Comparison of ENCODE assay signal across 21 cellular contexts in genomic region chr1:39116116-39116607, GRCh38.
DNase-seq lines count a peak whose midpoint lies in the region; ATAC-seq and TF ChIP-seq lines count a peak whose summit lies in the region.
"Had no signal": no experiment of that assay in that cellular context is flagged by ENCODE, and none has a peak within 500 bp of the region (broad histone marks: within the 10 kb centered on the region; RNA-seq: fewer than 3 reads in every experiment).

No MANE protein-coding gene starts in this region.

- no peaks in the 10 kb centered on the region for H3K36me3 ChIP-seq in sigmoid colon
- H3K36me3 ChIP-seq: left ventricle myocardium inferior, WERI-Rb-1 had no signal

- ATAC-seq in left colon (peak; percentile 7), GM21528 (IDR thresholded peaks at IDR 0.05; ENCODE audit: low FRiP score, unreplicated experiment) (no peak)

- peaks cover 0 to 75% (median 68%) of the 10 kb centered on the region in 4 donors for H3K4me1 ChIP-seq in sigmoid colon

- H3K9me3 ChIP-seq in sigmoid colon = no peaks in the 10 kb centered on the region
- H3K9me3 ChIP-seq: left ventricle myocardium inferior had no signal

- no peak for TF ChIP-seq POLR2A in sigmoid colon (IDR thresholded peaks at IDR 0.05)

- WGBS in sigmoid colon, 2 donors = 43 to 69% methylated on average over 3 of the region's 3 CpGs

- DNase-seq in GDM1 (lab: John Stamatoyannopoulos, UW) (peak; percentile 22), left colon (no peak), sigmoid colon (no peak), globus pallidus (ENCODE audit: low spot score) (no peak), posterior cingulate gyrus (no peak)
- DNase-seq in stimulated activated CD4-positive, alpha-beta T cell treated with anti-CD3 and anti-CD28 coated beads, Interleukin-15, amount 100 ng/mL, for 24 hours = no peak
- DNase-seq: activated CD4-positive, alpha-beta T cell treated with anti-CD3 and anti-CD28 coated beads, Interleukin-2, amount 50 U/mL, for 4 hours; activated CD8-positive, alpha-beta memory T cell treated with anti-CD3 and anti-CD28 coated beads, Interleukin-2, amount 50 U/mL, for 4 hours; activated naive CD8-positive, alpha-beta T cell treated with anti-CD3 and anti-CD28 coated beads, Interleukin-2, amount 10 ng/mL, durations not matched to agents 7 days and 5 days; DND-41; foreskin melanocyte; H9; left ventricle myocardium inferior; NCI-H2227 treated with DMSO at 0.1 percent for 48 hours; NCI-H748 treated with DMSO at 0.1 percent for 48 hours; stimulated activated CD4-positive, alpha-beta T cell treated with anti-CD3 and anti-CD28 coated beads, Interleukin-2, amount 100 ng/mL, for 24 hours; WERI-Rb-1 had no signal

- intact Hi-C loops in left colon (cut with DNase I, micrococcal nuclease) = no loop called here
- intact Hi-C loops in sigmoid colon (cut with DNase I) = no loop called here
- intact Hi-C loops in posterior cingulate gyrus (cut with DNase I) = no loop called here

- TF ChIP-seq EP300 in sigmoid colon (IDR thresholded peaks at IDR 0.05) = no peak

- TF ChIP-seq CTCF in VCaP (conservative IDR thresholded peaks at IDR 0.05) (no peak), sigmoid colon (IDR thresholded peaks at IDR 0.05) (no peak)

- H3K27me3 ChIP-seq in sigmoid colon = no peaks in the 10 kb centered on the region
- H3K27me3 ChIP-seq: hepatocyte had no signal

- H3K27ac ChIP-seq in VCaP = peak overlapping the region; percentile 72
- H3K27ac ChIP-seq in sigmoid colon = peak overlapping the region in 3 of 4 donors; percentile 10 to 97 (median 56)
- H3K27ac ChIP-seq: left ventricle myocardium inferior, WERI-Rb-1 had no signal

- no peak overlapping the region for H3K4me3 ChIP-seq in sigmoid colon
- H3K4me3 ChIP-seq: hepatocyte, left ventricle myocardium inferior, skin epidermis had no signal
